Comparison of ENCODE assay signal across 8 cellular contexts in the genomic region with DNA sequence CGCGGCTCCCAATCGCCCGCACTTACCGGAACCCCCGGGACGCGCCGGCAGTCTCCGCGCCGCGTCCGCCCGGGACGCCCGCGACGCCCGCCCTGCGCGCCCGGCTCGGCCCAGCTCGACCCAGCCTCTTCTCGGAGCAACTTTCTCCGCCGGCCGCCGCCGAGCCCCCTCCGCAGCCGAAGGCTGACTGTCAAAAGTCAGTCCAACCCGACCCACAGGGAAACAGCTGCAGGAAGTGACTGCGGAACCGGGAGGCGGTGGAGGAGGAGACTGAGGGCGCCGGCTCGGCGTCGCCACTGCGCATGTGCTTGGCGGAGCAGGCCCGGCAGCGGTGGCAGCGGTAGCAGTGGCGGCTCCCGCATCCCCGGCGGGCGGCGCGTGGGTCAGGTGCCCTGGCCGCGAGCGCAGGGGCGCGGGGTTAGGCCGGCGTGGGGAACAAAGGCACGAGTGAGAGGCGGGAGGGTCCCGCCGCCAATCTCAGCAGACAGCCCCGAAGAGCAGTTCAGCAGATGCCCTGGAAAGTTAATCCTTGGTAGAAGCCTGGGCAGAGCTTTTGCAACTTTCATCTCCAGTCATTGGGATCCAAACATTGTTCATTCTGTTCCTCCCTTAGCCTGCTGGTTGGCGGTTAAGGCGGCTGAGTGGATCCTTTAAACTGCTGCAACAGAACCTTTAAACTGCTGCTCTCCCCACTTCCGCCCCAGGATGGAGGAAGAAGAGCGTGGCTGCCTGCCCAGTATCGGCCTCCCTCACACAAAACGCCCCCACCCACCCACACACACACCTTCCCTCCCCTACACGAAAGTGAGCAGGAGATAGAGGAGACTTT. TPM values are rescaled to one million over a fixed set of nuclear protein-coding genes. Genes with fewer than 3 reads are reported as not detected.
DNase-seq lines count a peak whose midpoint lies in the region; ATAC-seq, FAIRE-seq and TF ChIP-seq lines count a peak whose summit lies in the region.

TSS of gene ZMAT3 (minus strand) at position 241 of the 829 bp plus-strand sequence. CDS start 4,057 bp downstream, outside the sequence.

- peak within 1 kb of the TSS; percentile 66 for H3K27ac ChIP-seq in ACC112 (ENCODE audit: low read depth, low read length)

- H2AFZ ChIP-seq in ACC112 (ENCODE audit: low read length, unreplicated experiment), result peak within 1 kb of the TSS; percentile 93

- H3K79me2 ChIP-seq in ACC112 (ENCODE audit: control insufficient read depth, insufficient read depth, low read length, unreplicated experiment), result peaks cover 42% of the 10 kb centered on the region

- no peaks in the 10 kb centered on the region for H3K27me3 ChIP-seq in ACC112 (ENCODE audit: insufficient read depth, low read length)
- H3K27me3 ChIP-seq in bronchial epithelial cell (ENCODE audit: control insufficient read depth, insufficient read depth, low read length), result no peaks in the 10 kb centered on the region

- peaks cover 6% of the 10 kb centered on the region for H3K36me3 ChIP-seq in ACC112 (ENCODE audit: insufficient read depth, low read length)
- H3K36me3 ChIP-seq in bronchial epithelial cell (ENCODE audit: control insufficient read depth, insufficient read depth, low read length), result no peaks in the 10 kb centered on the region

- ATAC-seq in GM18868 (IDR thresholded peaks at IDR 0.05; ENCODE audit: unreplicated experiment) (peak; percentile 52), HG03103 (IDR thresholded peaks at IDR 0.05; ENCODE audit: low read depth, unreplicated experiment) (peak; percentile 48)

- FAIRE-seq in bronchial epithelial cell (lab: Jason Lieb, UNC), result no peak

- peaks cover 12% of the 10 kb centered on the region for H3K4me1 ChIP-seq in ACC112 (ENCODE audit: control insufficient read depth, insufficient read depth, low read length, unreplicated experiment)

- peak within 1 kb of the TSS; percentile 98 for H3K4me3 ChIP-seq in ACC112 (ENCODE audit: low read depth, low read length)
- H3K4me3 ChIP-seq in WI38 (ENCODE audit: low read depth, low read length), result peak within 1 kb of the TSS; percentile 88
- H3K4me3 ChIP-seq in bronchial epithelial cell (ENCODE audit: low read depth, low read length), result peak within 1 kb of the TSS; percentile 67

- DNase-seq in NCI-H2196 (lab: John Stamatoyannopoulos, UW; ENCODE audit: unreplicated experiment) (peak; percentile 89), bronchial epithelial cell (ENCODE audit: low read depth) (peak; percentile 72), iris pigment epithelial cell (ENCODE audit: low read depth) (peak; percentile 85)
- DNase-seq in stimulated activated CD4-positive, alpha-beta T cell treated with anti-CD3 and anti-CD28 coated beads, Interleukin-12 subunit alpha, Interleukin-12 subunit beta, amount 100 ng/mL, for 4 hours, result peak; percentile 85

- TF ChIP-seq CTCF in WI38 (IDR thresholded peaks at IDR 0.05; ENCODE audit: low read depth, low read length) (no peak), bronchial epithelial cell (IDR thresholded peaks at IDR 0.05; ENCODE audit: insufficient read depth, low read length, severe bottlenecking) (no peak)

RNA-seq across cellular contexts. Expression of gene ZMAT3, which starts in this region (rescaled TPM):
- total RNA-seq in bronchial epithelial cell, result 12.2 and 15.3 TPM in 2 replicates

Comparison
In these comparisons a context has a peak if more than half of its experiments do, and no peak if none do; other contexts are left out.
1. Peak in every context shown above with its lines: DNase-seq, ATAC-seq, H3K4me3 ChIP-seq and H3K27ac ChIP-seq.